Comparison of ENCODE assay signal across 26 cellular contexts in the genomic region with DNA sequence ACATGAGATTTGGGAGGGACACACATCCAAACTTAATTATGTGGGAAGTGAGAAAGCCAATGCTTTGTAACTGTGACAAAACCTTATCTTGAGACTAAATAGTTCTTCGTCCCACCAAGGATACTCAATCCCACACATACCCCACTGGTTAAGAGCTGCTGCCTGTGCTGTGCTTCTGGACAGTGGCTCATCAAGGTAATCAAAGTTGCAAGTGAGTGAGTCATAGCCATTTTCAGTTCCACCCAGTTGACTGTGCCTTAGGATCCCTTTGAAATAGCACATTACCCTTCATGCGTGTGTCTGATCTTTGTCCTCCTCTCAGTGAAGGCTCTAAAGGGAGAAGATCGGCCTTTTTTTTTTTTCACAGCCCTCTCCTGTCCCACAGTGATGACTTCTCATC.
DNase-seq lines count a peak whose midpoint lies in the region; FAIRE-seq and TF ChIP-seq lines count a peak whose summit lies in the region.
"Had no signal": no experiment of that assay in that cellular context is flagged by ENCODE, and none has a peak within 500 bp of the region (broad histone marks: within the 10 kb centered on the region; RNA-seq: fewer than 3 reads in every experiment).

No MANE protein-coding gene starts in this region.

- H4K8ac ChIP-seq in H9 (replicated peaks; ENCODE audit: insufficient read length, low read depth, low read length) = no peak overlapping the region

- H3K23me2 ChIP-seq in H9 (ENCODE audit: insufficient read length, low read depth, low read length, poor library complexity, severe bottlenecking) = no peaks in the 10 kb centered on the region

- H3K79me2 ChIP-seq in H9 (ENCODE audit: insufficient read depth, low read length) (no peaks in the 10 kb centered on the region), astrocyte (ENCODE audit: insufficient read depth, low read length) (no peaks in the 10 kb centered on the region), mammary epithelial cell (ENCODE audit: insufficient read depth, low read length) (no peaks in the 10 kb centered on the region)
- H3K79me2 ChIP-seq: parathyroid adenoma had no signal

- no peak for TF ChIP-seq CTCF in AG10803 (conservative IDR thresholded peaks at IDR 0.05; ENCODE audit: low read length)
- TF ChIP-seq CTCF in H9 (conservative IDR thresholded peaks at IDR 0.05) = no peak
- TF ChIP-seq CTCF in astrocyte (IDR thresholded peaks at IDR 0.05; ENCODE audit: insufficient read depth, low read depth, low read length) = no peak
- no peak for TF ChIP-seq CTCF in mammary epithelial cell (conservative IDR thresholded peaks at IDR 0.05 in 1 of 2, IDR thresholded peaks at IDR 0.05 in 1 of 2; ENCODE audit: extremely low read depth in 1 of 2, insufficient read depth in 1 of 2, low read depth in 1 of 2, low read length in 2 of 2)

- no peak overlapping the region for H3K18ac ChIP-seq in H9 (ENCODE audit: insufficient read length, low read depth, low read length)

- H2BK20ac ChIP-seq in H9 (ENCODE audit: low read depth, low read length, poor library complexity, severe bottlenecking) = no peak overlapping the region

- peak; percentile 75 for FAIRE-seq in astrocyte (lab: Jason Lieb, UNC)

- no peaks in the 10 kb centered on the region for H4K20me1 ChIP-seq in H9 (ENCODE audit: control insufficient read depth, insufficient read depth, insufficient read length)
- no peaks in the 10 kb centered on the region for H4K20me1 ChIP-seq in astrocyte (ENCODE audit: insufficient read depth, low read length)
- no peaks in the 10 kb centered on the region for H4K20me1 ChIP-seq in mammary epithelial cell (ENCODE audit: insufficient read depth, low read length)

- H3K27me3 ChIP-seq in H9 (ENCODE audit: insufficient read depth, low read length) (no peaks in the 10 kb centered on the region), astrocyte (ENCODE audit: insufficient read depth, low read length) (no peaks in the 10 kb centered on the region), mammary epithelial cell (ENCODE audit: insufficient read depth, low read length) (no peaks in the 10 kb centered on the region)
- H3K27me3 ChIP-seq: cardiac muscle cell had no signal

- in situ Hi-C loops in mammary epithelial cell (cut with MboI; ENCODE audit: low sequenced_read_pairs in 2 of 2) = no loop called here

- no TSS peak for BruUV-seq in mammary epithelial cell (replicated peaks; lab: Mats Ljungman, UMichigan)

- H2BK15ac ChIP-seq in H9 (ENCODE audit: low read depth, low read length) = no peak overlapping the region

- H3K14ac ChIP-seq in H9 (ENCODE audit: insufficient read depth, low read length) = no peak overlapping the region

- CTCF ChIA-PET in mammary epithelial cell (lab: Charles Lee; ENCODE audit: low non-redundant PET) = no interaction called here

- H3K27ac ChIP-seq in H9 (ENCODE audit: insufficient read length, low read depth, low read length) (no peak overlapping the region), astrocyte (ENCODE audit: low read depth, low read length) (no peak overlapping the region), mammary epithelial cell (ENCODE audit: insufficient read depth, low read depth, low read length) (no peak overlapping the region)
- H3K27ac ChIP-seq: cardiac muscle cell, HL-60, parathyroid adenoma had no signal

- H3K27me3 Mint-ChIP-seq in H9 (ENCODE audit: low read depth) (peaks cover 4% of the 10 kb centered on the region; the same call in 1 of the 2 replicates), astrocyte (ENCODE audit: low read depth, unreplicated experiment) (no peaks in the 10 kb centered on the region)
- H3K27me3 Mint-ChIP-seq: CD4-positive, CD25-positive, alpha-beta regulatory T cell had no signal

- H3K27ac Mint-ChIP-seq in H9 (no peak overlapping the region), astrocyte (ENCODE audit: unreplicated experiment) (no peak overlapping the region)
- H3K27ac Mint-ChIP-seq: CD4-positive, CD25-positive, alpha-beta regulatory T cell; HFFc6; memory B cell; natural killer cell; stimulated activated naive B cell treated with anti-CD40 and anti-IgM and Interleukin-4, amounts not matched to agents 10 μg/mL and 1 μg/mL and 100 μg/mL, for 72 hours had no signal

- H3K4me3 Mint-ChIP-seq in H9 (no peak overlapping the region), astrocyte (ENCODE audit: unreplicated experiment) (no peak overlapping the region)
- H3K4me3 Mint-ChIP-seq: CD4-positive, CD25-positive, alpha-beta regulatory T cell; HFFc6; memory B cell; natural killer cell; stimulated activated naive B cell treated with anti-CD40 and anti-IgM and Interleukin-4, amounts not matched to agents 10 μg/mL and 1 μg/mL and 100 μg/mL, for 72 hours had no signal

- H3K4me2 ChIP-seq in H9 (ENCODE audit: insufficient read depth, insufficient read length, low read length) (no peak overlapping the region), astrocyte (ENCODE audit: low read length) (peak overlapping the region; percentile 49), mammary epithelial cell (ENCODE audit: insufficient read depth, low read depth, low read length) (no peak overlapping the region)

- H3T11ph ChIP-seq in H9 (ENCODE audit: low read length) = no peak overlapping the region

- no peak overlapping the region for H3K56ac ChIP-seq in H9 (ENCODE audit: insufficient read length, low read depth, low read length)

- dilution Hi-C loops in mammary epithelial cell (cut with HindIII; ENCODE audit: low sequenced_read_pairs) = no loop called here

- no peak overlapping the region for H4K91ac ChIP-seq in H9 (ENCODE audit: insufficient read length, low read depth, low read length)

- no peaks in the 10 kb centered on the region for H3K36me3 ChIP-seq in astrocyte (ENCODE audit: insufficient read depth, low read length)
- H3K36me3 ChIP-seq in mammary epithelial cell (ENCODE audit: insufficient read depth, low read length) = no peaks in the 10 kb centered on the region
- H3K36me3 ChIP-seq: cardiac muscle cell had no signal

- peak overlapping the region; percentile 60 for H4K5ac ChIP-seq in H9 (ENCODE audit: insufficient read length, low read depth, low read length)

- H3K4ac ChIP-seq in H9 (ENCODE audit: low read depth, low read length) = no peak overlapping the region

- no peaks in the 10 kb centered on the region; a peak in 1 of 7 replicates for H3K36me3 Mint-ChIP-seq in H9 (ENCODE audit: insufficient read depth in 1 of 3, low read depth in 3 of 3)
- no peaks in the 10 kb centered on the region for H3K36me3 Mint-ChIP-seq in astrocyte (ENCODE audit: low read depth, unreplicated experiment)
- H3K36me3 Mint-ChIP-seq: CD4-positive, CD25-positive, alpha-beta regulatory T cell; memory B cell; natural killer cell; stimulated activated naive B cell treated with anti-CD40 and anti-IgM and Interleukin-4, amounts not matched to agents 10 μg/mL and 1 μg/mL and 100 μg/mL, for 72 hours had no signal

- H2AFZ ChIP-seq in H9 (ENCODE audit: low read length) = no peak overlapping the region
- H2AFZ ChIP-seq in astrocyte (ENCODE audit: low read depth, low read length) = no peak overlapping the region
- no peak overlapping the region for H2AFZ ChIP-seq in mammary epithelial cell (ENCODE audit: low read depth, low read length)
- H2AFZ ChIP-seq: parathyroid adenoma had no signal

- DNase-seq in AG10803 (ENCODE audit: low read depth) (peak; percentile 46), H9 (no peak), astrocyte (ENCODE audit: low read depth) (peak; percentile 80), islet precursor cell (peak; percentile 93), mammary epithelial cell (no peak), OCI-M2 (lab: John Stamatoyannopoulos, UW; ENCODE audit: unreplicated experiment) (no peak), DMS53 (lab: John Stamatoyannopoulos, UW) (no peak), kidney glomerular epithelial cell (lab: John Stamatoyannopoulos, UW) (no peak)
- DNase-seq: ACHN; activated CD4-positive, alpha-beta T cell treated with anti-CD3 and anti-CD28 coated beads, Interleukin-2, amount 50 U/mL, for 1 hour; activated effector memory CD4-positive, alpha-beta T cell treated with anti-CD3 and anti-CD28 coated beads, Interleukin-2, amount 50 U/mL, for 16 hours; CD4-positive, CD25-positive, alpha-beta regulatory T cell; dermis blood vessel endothelial cell; foreskin fibroblast; HFFc6; natural killer cell; NCI-H1436 treated with DMSO at 0.1 percent for 48 hours; NCI-H524 treated with DMSO at 0.1 percent for 48 hours; SHP77; stimulated activated CD4-positive, alpha-beta T cell treated with anti-CD3 and anti-CD28 coated beads, Interleukin-1b, Interleukin-23, amount 100 ng/mL, for 48 hours; stimulated activated naive B cell treated with anti-CD40 and anti-IgM and Interleukin-4, amounts not matched to agents 10 μg/mL and 1 μg/mL and 100 μg/mL, for 72 hours; T-helper 1 cell had no signal

- WGBS in H9 (ENCODE audit: extremely low coverage, insufficient read length, low lambda C conversion rate) = no CpG with 5 or more reads among the region's 3 CpGs
- WGBS in mammary epithelial cell (ENCODE audit: low coverage, missing lambda C conversion rate) = 62% methylated on average over 3 of the region's 3 CpGs

- no peaks in the 10 kb centered on the region for H3K9me3 ChIP-seq in H9 (ENCODE audit: control insufficient read depth, low read depth, low read length)
- H3K9me3 ChIP-seq in astrocyte (ENCODE audit: insufficient read depth, low read depth, low read length) = no peaks in the 10 kb centered on the region
- peaks cover 3% of the 10 kb centered on the region for H3K9me3 ChIP-seq in mammary epithelial cell (replicated peaks; ENCODE audit: insufficient read depth, low read length)

- H2AK5ac ChIP-seq in H9 (ENCODE audit: insufficient read length, low read length) = no peak overlapping the region

- H2BK12ac ChIP-seq in H9 (ENCODE audit: insufficient read length, low read depth, low read length) = no peak overlapping the region

- H3K4me1 ChIP-seq in H9 (ENCODE audit: insufficient read depth, low read length) (no peaks in the 10 kb centered on the region), astrocyte (ENCODE audit: insufficient read depth, low read length) (no peaks in the 10 kb centered on the region), mammary epithelial cell (ENCODE audit: insufficient read depth, low read length) (no peaks in the 10 kb centered on the region)
- H3K4me1 ChIP-seq: parathyroid adenoma had no signal

- no peak overlapping the region for H3K23ac ChIP-seq in H9 (ENCODE audit: insufficient read length, low read depth, low read length)

- no peak overlapping the region for H3K9ac ChIP-seq in H9 (ENCODE audit: extremely low read depth, insufficient read length, low read length)
- H3K9ac ChIP-seq in astrocyte (ENCODE audit: low read length) = no peak overlapping the region
- no peak overlapping the region for H3K9ac ChIP-seq in mammary epithelial cell (ENCODE audit: insufficient read depth, low read length)
- H3K9ac ChIP-seq: parathyroid adenoma had no signal

- no peaks in the 10 kb centered on the region for H3K4me1 Mint-ChIP-seq in H9
- H3K4me1 Mint-ChIP-seq in astrocyte (ENCODE audit: low read depth, unreplicated experiment) = no peaks in the 10 kb centered on the region
- H3K4me1 Mint-ChIP-seq: CD4-positive, CD25-positive, alpha-beta regulatory T cell; memory B cell; natural killer cell; stimulated activated naive B cell treated with anti-CD40 and anti-IgM and Interleukin-4, amounts not matched to agents 10 μg/mL and 1 μg/mL and 100 μg/mL, for 72 hours had no signal

- H3K9me3 Mint-ChIP-seq in H9 (no peaks in the 10 kb centered on the region; a peak in 1 of 5 replicates), astrocyte (ENCODE audit: unreplicated experiment) (peaks cover 15% of the 10 kb centered on the region)
- H3K9me3 Mint-ChIP-seq: memory B cell; stimulated activated naive B cell treated with anti-CD40 and anti-IgM and Interleukin-4, amounts not matched to agents 10 μg/mL and 1 μg/mL and 100 μg/mL, for 72 hours had no signal

- H3K4me3 ChIP-seq in AG10803 (ENCODE audit: low read length) (no peak overlapping the region), astrocyte (ENCODE audit: insufficient read depth, low read depth, low read length) (no peak overlapping the region), mammary epithelial cell (replicated peaks in 1 of 3; ENCODE audit: insufficient read depth in 1 of 3, low read depth in 2 of 3, low read length in 3 of 3) (no peak overlapping the region)
- H3K4me3 ChIP-seq: cardiac muscle cell had no signal

- no peak overlapping the region for H2BK5ac ChIP-seq in H9 (ENCODE audit: insufficient read length, low read length)

- no peaks in the 10 kb centered on the region for H3K79me1 ChIP-seq in H9 (ENCODE audit: insufficient read depth, low read depth, low read length, poor library complexity, severe bottlenecking)

- intact Hi-C loops in mammary epithelial cell (cut with micrococcal nuclease) = no loop called here

- H2BK120ac ChIP-seq in H9 (ENCODE audit: low read depth, low read length, poor library complexity, severe bottlenecking) = no peak overlapping the region

Comparison
In these comparisons a context has a peak if more than half of its experiments do, and no peak if none do; other contexts are left out.
1. DNase-seq: peak in AG10803 (single experiment), astrocyte (single experiment) and islet precursor cell (single experiment); none in H9 (single experiment), mammary epithelial cell (single experiment), OCI-M2 (single experiment), DMS53 (single experiment) and kidney glomerular epithelial cell (single experiment).